1 cellular context compared by ENCODE assay signal in the genomic region with DNA sequence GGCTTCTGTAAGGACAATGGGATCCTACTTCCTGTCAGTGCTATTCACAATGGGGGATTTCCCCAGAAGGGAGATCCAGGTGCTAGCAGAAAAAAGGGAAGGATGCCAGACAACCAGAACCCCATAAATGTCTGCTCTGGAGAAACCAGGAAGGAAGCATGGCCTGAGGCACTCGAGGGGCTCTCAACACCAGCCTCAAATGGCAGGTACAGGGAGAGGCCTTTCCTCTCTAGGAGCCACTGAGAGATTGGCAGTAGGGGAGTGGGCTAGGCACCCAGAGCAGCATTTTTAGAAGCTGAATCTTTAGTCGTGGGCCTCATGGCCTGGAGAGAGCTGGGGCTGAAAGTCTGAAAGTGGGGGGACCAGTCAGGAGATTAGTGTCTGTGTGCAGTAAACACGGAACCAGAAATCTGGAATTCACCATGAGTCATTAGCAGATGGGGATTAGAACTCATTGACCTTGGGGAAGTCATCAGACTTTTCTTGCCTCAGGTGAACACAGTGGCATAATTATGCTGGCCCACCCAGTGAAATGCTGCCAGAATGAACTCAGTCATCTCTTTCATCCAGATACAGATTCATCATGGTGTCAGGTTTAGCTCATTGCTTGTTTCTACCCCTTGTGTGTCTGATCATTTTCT.
TF ChIP-seq lines count a peak whose summit lies in the region.

No MANE protein-coding gene starts in this region.

TF ChIP-seq in GM12878, 131 proteins besides CTCF, POLR2A, EP300 and RAD21 (continued from another document and continues in another):
- TF ChIP-seq, protein P1, sequence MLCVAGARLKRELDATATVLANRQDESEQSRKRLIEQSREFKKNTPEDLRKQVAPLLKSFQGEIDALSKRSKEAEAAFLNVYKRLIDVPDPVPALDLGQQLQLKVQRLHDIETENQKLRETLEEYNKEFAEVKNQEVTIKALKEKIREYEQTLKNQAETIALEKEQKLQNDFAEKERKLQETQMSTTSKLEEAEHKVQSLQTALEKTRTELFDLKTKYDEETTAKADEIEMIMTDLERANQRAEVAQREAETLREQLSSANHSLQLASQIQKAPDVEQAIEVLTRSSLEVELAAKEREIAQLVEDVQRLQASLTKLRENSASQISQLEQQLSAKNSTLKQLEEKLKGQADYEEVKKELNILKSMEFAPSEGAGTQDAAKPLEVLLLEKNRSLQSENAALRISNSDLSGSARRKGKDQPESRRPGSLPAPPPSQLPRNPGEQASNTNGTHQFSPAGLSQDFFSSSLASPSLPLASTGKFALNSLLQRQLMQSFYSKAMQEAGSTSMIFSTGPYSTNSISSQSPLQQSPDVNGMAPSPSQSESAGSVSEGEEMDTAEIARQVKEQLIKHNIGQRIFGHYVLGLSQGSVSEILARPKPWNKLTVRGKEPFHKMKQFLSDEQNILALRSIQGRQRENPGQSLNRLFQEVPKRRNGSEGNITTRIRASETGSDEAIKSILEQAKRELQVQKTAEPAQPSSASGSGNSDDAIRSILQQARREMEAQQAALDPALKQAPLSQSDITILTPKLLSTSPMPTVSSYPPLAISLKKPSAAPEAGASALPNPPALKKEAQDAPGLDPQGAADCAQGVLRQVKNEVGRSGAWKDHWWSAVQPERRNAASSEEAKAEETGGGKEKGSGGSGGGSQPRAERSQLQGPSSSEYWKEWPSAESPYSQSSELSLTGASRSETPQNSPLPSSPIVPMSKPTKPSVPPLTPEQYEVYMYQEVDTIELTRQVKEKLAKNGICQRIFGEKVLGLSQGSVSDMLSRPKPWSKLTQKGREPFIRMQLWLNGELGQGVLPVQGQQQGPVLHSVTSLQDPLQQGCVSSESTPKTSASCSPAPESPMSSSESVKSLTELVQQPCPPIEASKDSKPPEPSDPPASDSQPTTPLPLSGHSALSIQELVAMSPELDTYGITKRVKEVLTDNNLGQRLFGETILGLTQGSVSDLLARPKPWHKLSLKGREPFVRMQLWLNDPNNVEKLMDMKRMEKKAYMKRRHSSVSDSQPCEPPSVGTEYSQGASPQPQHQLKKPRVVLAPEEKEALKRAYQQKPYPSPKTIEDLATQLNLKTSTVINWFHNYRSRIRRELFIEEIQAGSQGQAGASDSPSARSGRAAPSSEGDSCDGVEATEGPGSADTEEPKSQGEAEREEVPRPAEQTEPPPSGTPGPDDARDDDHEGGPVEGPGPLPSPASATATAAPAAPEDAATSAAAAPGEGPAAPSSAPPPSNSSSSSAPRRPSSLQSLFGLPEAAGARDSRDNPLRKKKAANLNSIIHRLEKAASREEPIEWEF (IDR thresholded peaks at IDR 0.05; ENCODE audit: insufficient replicate concordance, low read depth, low read length) = no peak
- no peak for TF ChIP-seq WRNIP1 (IDR thresholded peaks at IDR 0.05; ENCODE audit: borderline replicate concordance, low read depth, low read length)
- TF ChIP-seq POU2F2 (IDR thresholded peaks at IDR 0.05; ENCODE audit: borderline replicate concordance, low read depth, low read length) = no peak
- no peak for TF ChIP-seq HCFC1 (IDR thresholded peaks at IDR 0.05; ENCODE audit: low read length)
- no peak for TF ChIP-seq CBFB (IDR thresholded peaks at IDR 0.05; ENCODE audit: low read depth)
- TF ChIP-seq RB1 (IDR thresholded peaks at IDR 0.05; ENCODE audit: borderline replicate concordance) = no peak
- TF ChIP-seq LARP7 (IDR thresholded peaks at IDR 0.05) = no peak
- no peak for TF ChIP-seq SMAD5 (IDR thresholded peaks at IDR 0.05; ENCODE audit: low read depth)
- no peak for TF ChIP-seq CHD2 (IDR thresholded peaks at IDR 0.05; ENCODE audit: borderline replicate concordance, low read depth, low read length)
- TF ChIP-seq TAF1 (IDR thresholded peaks at IDR 0.05; ENCODE audit: borderline replicate concordance, low read depth, low read length) = peak; percentile 24; the same call in 1 of the 2 replicates
- TF ChIP-seq, protein P2, sequence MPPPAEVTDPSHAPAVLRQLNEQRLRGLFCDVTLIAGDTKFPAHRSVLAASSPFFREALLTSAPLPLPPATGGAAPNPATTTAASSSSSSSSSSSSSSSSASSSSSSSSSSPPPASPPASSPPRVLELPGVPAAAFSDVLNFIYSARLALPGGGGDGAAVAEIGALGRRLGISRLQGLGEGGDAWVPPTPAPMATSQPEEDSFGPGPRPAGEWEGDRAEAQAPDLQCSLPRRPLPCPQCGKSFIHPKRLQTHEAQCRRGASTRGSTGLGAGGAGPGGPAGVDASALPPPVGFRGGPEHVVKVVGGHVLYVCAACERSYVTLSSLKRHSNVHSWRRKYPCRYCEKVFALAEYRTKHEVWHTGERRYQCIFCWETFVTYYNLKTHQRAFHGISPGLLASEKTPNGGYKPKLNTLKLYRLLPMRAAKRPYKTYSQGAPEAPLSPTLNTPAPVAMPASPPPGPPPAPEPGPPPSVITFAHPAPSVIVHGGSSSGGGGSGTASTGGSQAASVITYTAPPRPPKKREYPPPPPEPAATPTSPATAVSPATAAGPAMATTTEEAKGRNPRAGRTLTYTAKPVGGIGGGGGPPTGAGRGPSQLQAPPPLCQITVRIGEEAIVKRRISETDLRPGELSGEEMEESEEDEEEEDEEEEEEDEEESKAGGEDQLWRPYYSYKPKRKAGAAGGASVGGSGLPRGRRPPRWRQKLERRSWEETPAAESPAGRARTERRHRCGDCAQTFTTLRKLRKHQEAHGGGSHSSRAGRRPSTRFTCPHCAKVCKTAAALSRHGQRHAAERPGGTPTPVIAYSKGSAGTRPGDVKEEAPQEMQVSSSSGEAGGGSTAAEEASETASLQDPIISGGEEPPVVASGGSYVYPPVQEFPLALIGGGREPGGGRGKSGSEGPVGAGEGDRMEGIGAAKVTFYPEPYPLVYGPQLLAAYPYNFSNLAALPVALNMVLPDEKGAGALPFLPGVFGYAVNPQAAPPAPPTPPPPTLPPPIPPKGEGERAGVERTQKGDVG (CRISPR knock-in tag; IDR thresholded peaks at IDR 0.05) = no peak
- TF ChIP-seq RFX5 (IDR thresholded peaks at IDR 0.05; ENCODE audit: low read depth, low read length) = no peak
- no peak for TF ChIP-seq SMARCA5 (IDR thresholded peaks at IDR 0.05)
- TF ChIP-seq, protein P3, sequence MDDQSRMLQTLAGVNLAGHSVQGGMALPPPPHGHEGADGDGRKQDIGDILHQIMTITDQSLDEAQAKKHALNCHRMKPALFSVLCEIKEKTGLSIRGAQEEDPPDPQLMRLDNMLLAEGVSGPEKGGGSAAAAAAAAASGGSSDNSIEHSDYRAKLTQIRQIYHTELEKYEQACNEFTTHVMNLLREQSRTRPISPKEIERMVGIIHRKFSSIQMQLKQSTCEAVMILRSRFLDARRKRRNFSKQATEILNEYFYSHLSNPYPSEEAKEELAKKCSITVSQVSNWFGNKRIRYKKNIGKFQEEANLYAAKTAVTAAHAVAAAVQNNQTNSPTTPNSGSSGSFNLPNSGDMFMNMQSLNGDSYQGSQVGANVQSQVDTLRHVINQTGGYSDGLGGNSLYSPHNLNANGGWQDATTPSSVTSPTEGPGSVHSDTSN (IDR thresholded peaks at IDR 0.05; ENCODE audit: insufficient replicate concordance, low read depth, low read length) = no peak
- TF ChIP-seq, protein P4, sequence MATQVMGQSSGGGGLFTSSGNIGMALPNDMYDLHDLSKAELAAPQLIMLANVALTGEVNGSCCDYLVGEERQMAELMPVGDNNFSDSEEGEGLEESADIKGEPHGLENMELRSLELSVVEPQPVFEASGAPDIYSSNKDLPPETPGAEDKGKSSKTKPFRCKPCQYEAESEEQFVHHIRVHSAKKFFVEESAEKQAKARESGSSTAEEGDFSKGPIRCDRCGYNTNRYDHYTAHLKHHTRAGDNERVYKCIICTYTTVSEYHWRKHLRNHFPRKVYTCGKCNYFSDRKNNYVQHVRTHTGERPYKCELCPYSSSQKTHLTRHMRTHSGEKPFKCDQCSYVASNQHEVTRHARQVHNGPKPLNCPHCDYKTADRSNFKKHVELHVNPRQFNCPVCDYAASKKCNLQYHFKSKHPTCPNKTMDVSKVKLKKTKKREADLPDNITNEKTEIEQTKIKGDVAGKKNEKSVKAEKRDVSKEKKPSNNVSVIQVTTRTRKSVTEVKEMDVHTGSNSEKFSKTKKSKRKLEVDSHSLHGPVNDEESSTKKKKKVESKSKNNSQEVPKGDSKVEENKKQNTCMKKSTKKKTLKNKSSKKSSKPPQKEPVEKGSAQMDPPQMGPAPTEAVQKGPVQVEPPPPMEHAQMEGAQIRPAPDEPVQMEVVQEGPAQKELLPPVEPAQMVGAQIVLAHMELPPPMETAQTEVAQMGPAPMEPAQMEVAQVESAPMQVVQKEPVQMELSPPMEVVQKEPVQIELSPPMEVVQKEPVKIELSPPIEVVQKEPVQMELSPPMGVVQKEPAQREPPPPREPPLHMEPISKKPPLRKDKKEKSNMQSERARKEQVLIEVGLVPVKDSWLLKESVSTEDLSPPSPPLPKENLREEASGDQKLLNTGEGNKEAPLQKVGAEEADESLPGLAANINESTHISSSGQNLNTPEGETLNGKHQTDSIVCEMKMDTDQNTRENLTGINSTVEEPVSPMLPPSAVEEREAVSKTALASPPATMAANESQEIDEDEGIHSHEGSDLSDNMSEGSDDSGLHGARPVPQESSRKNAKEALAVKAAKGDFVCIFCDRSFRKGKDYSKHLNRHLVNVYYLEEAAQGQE (IDR thresholded peaks at IDR 0.05; ENCODE audit: low read depth, low read length) = no peak
- TF ChIP-seq, protein P5, sequence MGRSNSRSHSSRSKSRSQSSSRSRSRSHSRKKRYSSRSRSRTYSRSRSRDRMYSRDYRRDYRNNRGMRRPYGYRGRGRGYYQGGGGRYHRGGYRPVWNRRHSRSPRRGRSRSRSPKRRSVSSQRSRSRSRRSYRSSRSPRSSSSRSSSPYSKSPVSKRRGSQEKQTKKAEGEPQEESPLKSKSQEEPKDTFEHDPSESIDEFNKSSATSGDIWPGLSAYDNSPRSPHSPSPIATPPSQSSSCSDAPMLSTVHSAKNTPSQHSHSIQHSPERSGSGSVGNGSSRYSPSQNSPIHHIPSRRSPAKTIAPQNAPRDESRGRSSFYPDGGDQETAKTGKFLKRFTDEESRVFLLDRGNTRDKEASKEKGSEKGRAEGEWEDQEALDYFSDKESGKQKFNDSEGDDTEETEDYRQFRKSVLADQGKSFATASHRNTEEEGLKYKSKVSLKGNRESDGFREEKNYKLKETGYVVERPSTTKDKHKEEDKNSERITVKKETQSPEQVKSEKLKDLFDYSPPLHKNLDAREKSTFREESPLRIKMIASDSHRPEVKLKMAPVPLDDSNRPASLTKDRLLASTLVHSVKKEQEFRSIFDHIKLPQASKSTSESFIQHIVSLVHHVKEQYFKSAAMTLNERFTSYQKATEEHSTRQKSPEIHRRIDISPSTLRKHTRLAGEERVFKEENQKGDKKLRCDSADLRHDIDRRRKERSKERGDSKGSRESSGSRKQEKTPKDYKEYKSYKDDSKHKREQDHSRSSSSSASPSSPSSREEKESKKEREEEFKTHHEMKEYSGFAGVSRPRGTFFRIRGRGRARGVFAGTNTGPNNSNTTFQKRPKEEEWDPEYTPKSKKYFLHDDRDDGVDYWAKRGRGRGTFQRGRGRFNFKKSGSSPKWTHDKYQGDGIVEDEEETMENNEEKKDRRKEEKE (IDR thresholded peaks at IDR 0.05) = no peak
- no peak for TF ChIP-seq CHD4 (IDR thresholded peaks at IDR 0.05)
- TF ChIP-seq TARDBP (IDR thresholded peaks at IDR 0.05; ENCODE audit: borderline replicate concordance) = no peak
- TF ChIP-seq, protein P6, sequence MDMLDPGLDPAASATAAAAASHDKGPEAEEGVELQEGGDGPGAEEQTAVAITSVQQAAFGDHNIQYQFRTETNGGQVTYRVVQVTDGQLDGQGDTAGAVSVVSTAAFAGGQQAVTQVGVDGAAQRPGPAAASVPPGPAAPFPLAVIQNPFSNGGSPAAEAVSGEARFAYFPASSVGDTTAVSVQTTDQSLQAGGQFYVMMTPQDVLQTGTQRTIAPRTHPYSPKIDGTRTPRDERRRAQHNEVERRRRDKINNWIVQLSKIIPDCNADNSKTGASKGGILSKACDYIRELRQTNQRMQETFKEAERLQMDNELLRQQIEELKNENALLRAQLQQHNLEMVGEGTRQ (IDR thresholded peaks at IDR 0.05; ENCODE audit: borderline replicate concordance, low read depth, low read length) = no peak
- TF ChIP-seq, protein P7, sequence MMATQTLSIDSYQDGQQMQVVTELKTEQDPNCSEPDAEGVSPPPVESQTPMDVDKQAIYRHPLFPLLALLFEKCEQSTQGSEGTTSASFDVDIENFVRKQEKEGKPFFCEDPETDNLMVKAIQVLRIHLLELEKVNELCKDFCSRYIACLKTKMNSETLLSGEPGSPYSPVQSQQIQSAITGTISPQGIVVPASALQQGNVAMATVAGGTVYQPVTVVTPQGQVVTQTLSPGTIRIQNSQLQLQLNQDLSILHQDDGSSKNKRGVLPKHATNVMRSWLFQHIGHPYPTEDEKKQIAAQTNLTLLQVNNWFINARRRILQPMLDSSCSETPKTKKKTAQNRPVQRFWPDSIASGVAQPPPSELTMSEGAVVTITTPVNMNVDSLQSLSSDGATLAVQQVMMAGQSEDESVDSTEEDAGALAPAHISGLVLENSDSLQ (IDR thresholded peaks at IDR 0.05) = no peak
- TF ChIP-seq, protein P8, sequence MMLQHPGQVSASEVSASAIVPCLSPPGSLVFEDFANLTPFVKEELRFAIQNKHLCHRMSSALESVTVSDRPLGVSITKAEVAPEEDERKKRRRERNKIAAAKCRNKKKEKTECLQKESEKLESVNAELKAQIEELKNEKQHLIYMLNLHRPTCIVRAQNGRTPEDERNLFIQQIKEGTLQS (IDR thresholded peaks at IDR 0.05; ENCODE audit: borderline replicate concordance, extremely low read depth, low read depth, low read length) = no peak
- TF ChIP-seq, protein P9, sequence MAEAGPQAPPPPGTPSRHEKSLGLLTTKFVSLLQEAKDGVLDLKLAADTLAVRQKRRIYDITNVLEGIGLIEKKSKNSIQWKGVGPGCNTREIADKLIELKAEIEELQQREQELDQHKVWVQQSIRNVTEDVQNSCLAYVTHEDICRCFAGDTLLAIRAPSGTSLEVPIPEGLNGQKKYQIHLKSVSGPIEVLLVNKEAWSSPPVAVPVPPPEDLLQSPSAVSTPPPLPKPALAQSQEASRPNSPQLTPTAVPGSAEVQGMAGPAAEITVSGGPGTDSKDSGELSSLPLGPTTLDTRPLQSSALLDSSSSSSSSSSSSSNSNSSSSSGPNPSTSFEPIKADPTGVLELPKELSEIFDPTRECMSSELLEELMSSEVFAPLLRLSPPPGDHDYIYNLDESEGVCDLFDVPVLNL (IDR thresholded peaks at IDR 0.05; ENCODE audit: low read depth, low read length) = no peak
- peak; percentile 70; the same call in 1 of the 2 replicates for TF ChIP-seq BCL11A (IDR thresholded peaks at IDR 0.05; ENCODE audit: low read depth, low read length)
- no peak for TF ChIP-seq ZNF622 (IDR thresholded peaks at IDR 0.05)
- no peak for TF ChIP-seq YBX1 (IDR thresholded peaks at IDR 0.05)
- TF ChIP-seq JUND (IDR thresholded peaks at IDR 0.05; ENCODE audit: low read depth, low read length) = 0 out of 2 replicates have a peak, but pooled peaks have one; percentile 36
- TF ChIP-seq PML (IDR thresholded peaks at IDR 0.05; ENCODE audit: low read length) = no peak
